In the genomic region with DNA sequence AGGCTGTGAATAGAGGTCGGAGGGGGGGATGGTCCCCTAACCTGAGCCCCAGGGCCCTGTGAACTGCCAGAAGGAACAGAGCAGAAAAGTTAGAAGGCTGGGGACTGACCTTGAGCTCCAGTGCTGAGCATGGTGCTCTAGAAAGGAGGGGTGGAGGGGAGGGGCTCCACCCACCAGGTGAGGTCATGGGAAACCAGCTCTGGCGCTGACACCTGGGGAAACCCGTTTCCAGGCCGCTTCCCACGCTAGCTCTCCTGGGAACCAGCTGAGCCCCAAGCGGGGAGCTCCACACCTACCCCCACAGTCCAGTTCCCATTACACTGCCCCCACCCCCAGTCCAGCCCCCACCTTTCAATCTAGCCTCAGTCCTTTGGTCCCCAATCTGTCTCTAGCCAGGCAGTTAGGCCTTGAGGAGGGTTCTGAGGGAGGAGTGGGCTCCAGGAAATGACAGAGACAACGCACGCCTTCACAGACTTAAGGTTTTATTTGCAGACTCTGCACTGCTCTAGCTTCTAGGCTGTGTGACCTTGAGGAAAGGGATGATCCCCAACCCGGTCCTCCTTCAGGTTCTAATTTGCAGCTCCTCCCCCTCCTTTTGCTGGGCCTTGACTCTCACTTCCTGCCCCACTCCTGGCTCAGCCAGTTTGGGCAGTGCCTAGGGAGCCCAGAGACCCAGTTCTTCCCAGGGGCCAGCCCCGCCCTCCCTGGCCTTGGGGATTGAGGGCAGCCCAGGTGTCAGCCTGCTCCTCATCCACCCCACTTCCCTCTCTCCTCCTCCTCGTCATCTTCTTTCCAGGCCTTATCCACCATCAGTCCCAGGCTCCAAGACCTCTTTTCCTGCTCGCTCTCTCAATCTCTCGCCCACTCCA, we compare ENCODE assay signal across 1 cellular context.
TF ChIP-seq lines count a peak whose summit lies in the region.

No MANE protein-coding gene starts in this region.

TF ChIP-seq in IMR-90, 13 proteins besides CTCF, POLR2A, EP300 and RAD21:
- no peak for TF ChIP-seq MXI1 (IDR thresholded peaks at IDR 0.05; ENCODE audit: borderline replicate concordance, low read depth, low read length)
- TF ChIP-seq MAZ (IDR thresholded peaks at IDR 0.05; ENCODE audit: borderline replicate concordance, low read depth, low read length), result no peak
- TF ChIP-seq, protein P1, sequence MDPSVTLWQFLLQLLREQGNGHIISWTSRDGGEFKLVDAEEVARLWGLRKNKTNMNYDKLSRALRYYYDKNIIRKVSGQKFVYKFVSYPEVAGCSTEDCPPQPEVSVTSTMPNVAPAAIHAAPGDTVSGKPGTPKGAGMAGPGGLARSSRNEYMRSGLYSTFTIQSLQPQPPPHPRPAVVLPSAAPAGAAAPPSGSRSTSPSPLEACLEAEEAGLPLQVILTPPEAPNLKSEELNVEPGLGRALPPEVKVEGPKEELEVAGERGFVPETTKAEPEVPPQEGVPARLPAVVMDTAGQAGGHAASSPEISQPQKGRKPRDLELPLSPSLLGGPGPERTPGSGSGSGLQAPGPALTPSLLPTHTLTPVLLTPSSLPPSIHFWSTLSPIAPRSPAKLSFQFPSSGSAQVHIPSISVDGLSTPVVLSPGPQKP (IDR thresholded peaks at IDR 0.05; ENCODE audit: borderline replicate concordance, low read depth, low read length), result no peak
- TF ChIP-seq CEBPB (IDR thresholded peaks at IDR 0.05; ENCODE audit: low read depth, low read length), result no peak
- TF ChIP-seq SMC3 (IDR thresholded peaks at IDR 0.05; ENCODE audit: low read depth, low read length), result no peak
- TF ChIP-seq RCOR1 (IDR thresholded peaks at IDR 0.05; ENCODE audit: insufficient replicate concordance, low read length), result no peak
- TF ChIP-seq RFX5 (IDR thresholded peaks at IDR 0.05; ENCODE audit: low read depth, low read length), result no peak
- TF ChIP-seq FOS (IDR thresholded peaks at IDR 0.05; ENCODE audit: low read depth, low read length), result no peak
- no peak for TF ChIP-seq NFE2L2 (IDR thresholded peaks at IDR 0.05; ENCODE audit: low read depth, low read length)
- TF ChIP-seq, protein P2, sequence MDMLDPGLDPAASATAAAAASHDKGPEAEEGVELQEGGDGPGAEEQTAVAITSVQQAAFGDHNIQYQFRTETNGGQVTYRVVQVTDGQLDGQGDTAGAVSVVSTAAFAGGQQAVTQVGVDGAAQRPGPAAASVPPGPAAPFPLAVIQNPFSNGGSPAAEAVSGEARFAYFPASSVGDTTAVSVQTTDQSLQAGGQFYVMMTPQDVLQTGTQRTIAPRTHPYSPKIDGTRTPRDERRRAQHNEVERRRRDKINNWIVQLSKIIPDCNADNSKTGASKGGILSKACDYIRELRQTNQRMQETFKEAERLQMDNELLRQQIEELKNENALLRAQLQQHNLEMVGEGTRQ (IDR thresholded peaks at IDR 0.05; ENCODE audit: low read depth, low read length), result no peak
- TF ChIP-seq MAFK (IDR thresholded peaks at IDR 0.05; ENCODE audit: low read depth, low read length), result no peak
- TF ChIP-seq CHD1 (IDR thresholded peaks at IDR 0.05; ENCODE audit: low read depth, low read length), result no peak
- no peak for TF ChIP-seq BHLHE40 (IDR thresholded peaks at IDR 0.05; ENCODE audit: low read depth, low read length)
